ENCODE assay signal across 1 cellular context in genomic region chr22:37163618-37164534, GRCh38.
A peak's percentile ranks its signal among the peaks of the same experiment; 100 is the strongest.
TF ChIP-seq lines count a peak whose summit lies in the region.

No MANE protein-coding gene starts in this region.

TF ChIP-seq in GM12878, 131 proteins besides CTCF, POLR2A, EP300 and RAD21 (continued from another document):
- TF ChIP-seq CEBPZ (IDR thresholded peaks at IDR 0.05; ENCODE audit: low read depth, low read length) (no peak), NR2F1 (conservative IDR thresholded peaks at IDR 0.05) (peak; percentile 95), ZNF217 (IDR thresholded peaks at IDR 0.05) (no peak; the same call in 1 of the 2 replicates), CBX5 (IDR thresholded peaks at IDR 0.05; ENCODE audit: low read depth) (no peak), ATF2 (IDR thresholded peaks at IDR 0.05; ENCODE audit: low read length) (no peak), NFIC (IDR thresholded peaks at IDR 0.05; ENCODE audit: low read depth, low read length) (no peak), TCF7 (IDR thresholded peaks at IDR 0.05; ENCODE audit: borderline replicate concordance) (no peak), ATF7 (IDR thresholded peaks at IDR 0.05; ENCODE audit: low read depth) (peak; percentile 76), IKZF2 (IDR thresholded peaks at IDR 0.05) (peak in 1 of 2 experiments; percentile 78; a peak in 2 of 4 replicates), CHD1 (IDR thresholded peaks at IDR 0.05; ENCODE audit: low read depth, low read length) (no peak), RELB (IDR thresholded peaks at IDR 0.05; ENCODE audit: low read depth) (peak; percentile 76), MYC (IDR thresholded peaks at IDR 0.05; ENCODE audit: insufficient read depth, insufficient read length, insufficient replicate concordance, low read length, severe bottlenecking) (no peak), CBX3 (IDR thresholded peaks at IDR 0.05; ENCODE audit: borderline replicate concordance, low read depth) (no peak), YY1 (IDR thresholded peaks at IDR 0.05; ENCODE audit: low read depth, low read length) (peak; percentile 35; the same call in 1 of the 2 replicates), MTA3 (IDR thresholded peaks at IDR 0.05; ENCODE audit: borderline replicate concordance, low read length) (no peak)
TF ChIP-seq in GM12878: peak in this region for 55.
